18 cellular contexts compared by ENCODE assay signal in the genomic region with DNA sequence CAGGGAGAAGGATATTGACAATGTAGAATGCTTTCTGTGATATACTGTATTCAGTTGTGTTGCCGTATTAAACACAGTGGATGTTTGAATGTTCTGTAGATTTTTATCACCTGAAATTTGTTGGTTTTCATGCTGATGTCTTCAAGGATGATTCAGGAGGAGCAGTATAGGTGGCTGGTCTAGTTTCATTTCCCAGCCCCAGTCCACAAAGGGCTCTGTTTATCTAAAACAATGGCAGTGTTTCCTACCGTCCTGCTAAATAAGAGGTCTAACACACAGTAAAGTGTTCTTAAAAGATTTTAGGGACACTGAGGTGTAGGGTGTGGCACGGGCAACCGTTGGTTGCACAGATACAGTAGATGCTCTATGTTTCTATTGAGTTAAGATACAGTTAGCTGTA.
"Had no signal": no experiment of that assay in that cellular context is flagged by ENCODE, and none has a peak within 500 bp of the region (broad histone marks: within the 10 kb centered on the region; RNA-seq: fewer than 3 reads in every experiment).

No MANE protein-coding gene starts in this region.

- H3K27me3 Mint-ChIP-seq: activated T-cell treated with anti-CD3 and anti-CD28 coated beads, Interleukin-2, amount 50 U/mL, for 24 hours had no signal

- DNase-seq: activated CD4-positive, alpha-beta T cell treated with anti-CD3 and anti-CD28 coated beads, Interleukin-2, amount 50 U/mL, for 48 hours; activated CD4-positive, CD25-positive, alpha-beta regulatory T cell treated with anti-CD3 and anti-CD28 coated beads, Interleukin-2, amount 50 U/mL, for 72 hours; activated CD8-positive, alpha-beta memory T cell treated with anti-CD3 and anti-CD28 coated beads, Interleukin-2, amount 10 ng/mL, durations not matched to agents 7 days and 5 days; activated effector memory CD4-positive, alpha-beta T cell treated with anti-CD3 and anti-CD28 coated beads, Interleukin-2, amount 50 U/mL, for 16 hours; activated T-cell treated with anti-CD3 and anti-CD28 coated beads, Interleukin-2, amount 50 U/mL, for 24 hours; amniotic stem cell; effector CD4-positive, alpha-beta T cell; midbrain; naive B cell; spleen; stimulated activated CD4-positive, alpha-beta T cell treated with anti-CD3 and anti-CD28 coated beads, Interleukin-1b, Interleukin-23, amount 100 ng/mL, for 48 hours; stimulated activated naive B cell treated with anti-CD40 and anti-IgM and Interleukin-4, amounts not matched to agents 10 μg/mL and 1 μg/mL and 100 μg/mL, for 72 hours had no signal

- H3K4me3 ChIP-seq: prostate gland, spleen, upper lobe of left lung had no signal

- H3K27me3 ChIP-seq: upper lobe of left lung had no signal

- FAIRE-seq: colon, frontal cortex had no signal

- H3K9me3 Mint-ChIP-seq: activated naive CD4-positive, alpha-beta T cell treated with anti-CD3 and anti-CD28 coated beads, Interleukin-2, amount 50 U/mL, for 72 hours; activated T-cell treated with anti-CD3 and anti-CD28 coated beads, Interleukin-2, amount 50 U/mL, for 24 hours; naive B cell; stimulated activated naive B cell treated with anti-CD40 and anti-IgM and Interleukin-4, amounts not matched to agents 10 μg/mL and 1 μg/mL and 100 μg/mL, for 72 hours had no signal

- ATAC-seq: activated CD8-positive, alpha-beta memory T cell treated with anti-CD3 and anti-CD28 coated beads, Interleukin-2, amount 10 ng/mL, durations not matched to agents 7 days and 5 days; activated naive CD4-positive, alpha-beta T cell treated with anti-CD3 and anti-CD28 coated beads, Interleukin-2, amount 50 U/mL, for 72 hours; sciatic nerve; stimulated activated naive B cell treated with anti-CD40 and anti-IgM and Interleukin-4, amounts not matched to agents 10 μg/mL and 1 μg/mL and 100 μg/mL, for 72 hours had no signal

- H3K36me3 Mint-ChIP-seq: activated CD8-positive, alpha-beta memory T cell treated with anti-CD3 and anti-CD28 coated beads, Interleukin-2, amount 10 ng/mL, durations not matched to agents 7 days and 5 days; activated naive CD4-positive, alpha-beta T cell treated with anti-CD3 and anti-CD28 coated beads, Interleukin-2, amount 50 U/mL, for 72 hours; naive B cell; stimulated activated naive B cell treated with anti-CD40 and anti-IgM and Interleukin-4, amounts not matched to agents 10 μg/mL and 1 μg/mL and 100 μg/mL, for 72 hours had no signal

- H3K9me3 ChIP-seq: prostate gland, spleen, upper lobe of left lung had no signal

- H3K4me1 Mint-ChIP-seq: naive B cell; stimulated activated naive B cell treated with anti-CD40 and anti-IgM and Interleukin-4, amounts not matched to agents 10 μg/mL and 1 μg/mL and 100 μg/mL, for 72 hours had no signal

- H3K36me3 ChIP-seq: prostate gland, spleen, upper lobe of left lung had no signal

- H3K27ac ChIP-seq: spleen, upper lobe of left lung had no signal

- H3K27ac Mint-ChIP-seq: activated CD8-positive, alpha-beta memory T cell treated with anti-CD3 and anti-CD28 coated beads, Interleukin-2, amount 10 ng/mL, durations not matched to agents 7 days and 5 days; activated T-cell treated with anti-CD3 and anti-CD28 coated beads, Interleukin-2, amount 50 U/mL, for 24 hours; naive B cell; stimulated activated naive B cell treated with anti-CD40 and anti-IgM and Interleukin-4, amounts not matched to agents 10 μg/mL and 1 μg/mL and 100 μg/mL, for 72 hours had no signal

- H3K4me3 Mint-ChIP-seq: activated CD8-positive, alpha-beta memory T cell treated with anti-CD3 and anti-CD28 coated beads, Interleukin-2, amount 10 ng/mL, durations not matched to agents 7 days and 5 days; activated T-cell treated with anti-CD3 and anti-CD28 coated beads, Interleukin-2, amount 50 U/mL, for 24 hours; naive B cell; stimulated activated naive B cell treated with anti-CD40 and anti-IgM and Interleukin-4, amounts not matched to agents 10 μg/mL and 1 μg/mL and 100 μg/mL, for 72 hours had no signal
